2 cellular contexts compared by ENCODE assay signal in genomic region chr1:162716123-162716522, GRCh38.
TF ChIP-seq lines count a peak whose summit lies in the region.

No MANE protein-coding gene starts in this region.

TF ChIP-seq in SK-N-SH treated with all-trans-retinoic acid at 6 μM for 48 hours, 23 proteins besides CTCF, POLR2A, EP300 and RAD21 (continued from another document):
- TF ChIP-seq TSHZ2 (CRISPR knock-in tag; IDR thresholded peaks at IDR 0.05) = no peak
- TF ChIP-seq BACH2 (CRISPR knock-in tag; IDR thresholded peaks at IDR 0.05; ENCODE audit: borderline replicate concordance) = no peak
- no peak for TF ChIP-seq PPARA (CRISPR knock-in tag; IDR thresholded peaks at IDR 0.05; ENCODE audit: borderline replicate concordance)
- no peak for TF ChIP-seq ZFP3 (CRISPR knock-in tag; IDR thresholded peaks at IDR 0.05)
- no peak for TF ChIP-seq OSR1 (CRISPR knock-in tag; IDR thresholded peaks at IDR 0.05)
- TF ChIP-seq CSDC2 (CRISPR knock-in tag; IDR thresholded peaks at IDR 0.05) = no peak
- TF ChIP-seq PATZ1 (CRISPR knock-in tag; IDR thresholded peaks at IDR 0.05; ENCODE audit: borderline replicate concordance) = no peak

TF ChIP-seq in SK-N-SH, 30 proteins besides CTCF, POLR2A, EP300 and RAD21 (continued from another document):
- TF ChIP-seq FOXM1 (IDR thresholded peaks at IDR 0.05; ENCODE audit: low read depth) (no peak), CHD2 (IDR thresholded peaks at IDR 0.05; ENCODE audit: low read length, partially characterized antibody) (no peak), NRF1 (IDR thresholded peaks at IDR 0.05; ENCODE audit: low read depth, low read length) (no peak), NFIC (IDR thresholded peaks at IDR 0.05; ENCODE audit: borderline replicate concordance) (no peak)
- TF ChIP-seq, protein P1, sequence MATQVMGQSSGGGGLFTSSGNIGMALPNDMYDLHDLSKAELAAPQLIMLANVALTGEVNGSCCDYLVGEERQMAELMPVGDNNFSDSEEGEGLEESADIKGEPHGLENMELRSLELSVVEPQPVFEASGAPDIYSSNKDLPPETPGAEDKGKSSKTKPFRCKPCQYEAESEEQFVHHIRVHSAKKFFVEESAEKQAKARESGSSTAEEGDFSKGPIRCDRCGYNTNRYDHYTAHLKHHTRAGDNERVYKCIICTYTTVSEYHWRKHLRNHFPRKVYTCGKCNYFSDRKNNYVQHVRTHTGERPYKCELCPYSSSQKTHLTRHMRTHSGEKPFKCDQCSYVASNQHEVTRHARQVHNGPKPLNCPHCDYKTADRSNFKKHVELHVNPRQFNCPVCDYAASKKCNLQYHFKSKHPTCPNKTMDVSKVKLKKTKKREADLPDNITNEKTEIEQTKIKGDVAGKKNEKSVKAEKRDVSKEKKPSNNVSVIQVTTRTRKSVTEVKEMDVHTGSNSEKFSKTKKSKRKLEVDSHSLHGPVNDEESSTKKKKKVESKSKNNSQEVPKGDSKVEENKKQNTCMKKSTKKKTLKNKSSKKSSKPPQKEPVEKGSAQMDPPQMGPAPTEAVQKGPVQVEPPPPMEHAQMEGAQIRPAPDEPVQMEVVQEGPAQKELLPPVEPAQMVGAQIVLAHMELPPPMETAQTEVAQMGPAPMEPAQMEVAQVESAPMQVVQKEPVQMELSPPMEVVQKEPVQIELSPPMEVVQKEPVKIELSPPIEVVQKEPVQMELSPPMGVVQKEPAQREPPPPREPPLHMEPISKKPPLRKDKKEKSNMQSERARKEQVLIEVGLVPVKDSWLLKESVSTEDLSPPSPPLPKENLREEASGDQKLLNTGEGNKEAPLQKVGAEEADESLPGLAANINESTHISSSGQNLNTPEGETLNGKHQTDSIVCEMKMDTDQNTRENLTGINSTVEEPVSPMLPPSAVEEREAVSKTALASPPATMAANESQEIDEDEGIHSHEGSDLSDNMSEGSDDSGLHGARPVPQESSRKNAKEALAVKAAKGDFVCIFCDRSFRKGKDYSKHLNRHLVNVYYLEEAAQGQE (IDR thresholded peaks at IDR 0.05; ENCODE audit: low read depth, low read length) = no peak
- TF ChIP-seq, protein P2, sequence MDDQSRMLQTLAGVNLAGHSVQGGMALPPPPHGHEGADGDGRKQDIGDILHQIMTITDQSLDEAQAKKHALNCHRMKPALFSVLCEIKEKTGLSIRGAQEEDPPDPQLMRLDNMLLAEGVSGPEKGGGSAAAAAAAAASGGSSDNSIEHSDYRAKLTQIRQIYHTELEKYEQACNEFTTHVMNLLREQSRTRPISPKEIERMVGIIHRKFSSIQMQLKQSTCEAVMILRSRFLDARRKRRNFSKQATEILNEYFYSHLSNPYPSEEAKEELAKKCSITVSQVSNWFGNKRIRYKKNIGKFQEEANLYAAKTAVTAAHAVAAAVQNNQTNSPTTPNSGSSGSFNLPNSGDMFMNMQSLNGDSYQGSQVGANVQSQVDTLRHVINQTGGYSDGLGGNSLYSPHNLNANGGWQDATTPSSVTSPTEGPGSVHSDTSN (IDR thresholded peaks at IDR 0.05) = no peak
